1 cellular context compared by ENCODE assay signal in the genomic region with DNA sequence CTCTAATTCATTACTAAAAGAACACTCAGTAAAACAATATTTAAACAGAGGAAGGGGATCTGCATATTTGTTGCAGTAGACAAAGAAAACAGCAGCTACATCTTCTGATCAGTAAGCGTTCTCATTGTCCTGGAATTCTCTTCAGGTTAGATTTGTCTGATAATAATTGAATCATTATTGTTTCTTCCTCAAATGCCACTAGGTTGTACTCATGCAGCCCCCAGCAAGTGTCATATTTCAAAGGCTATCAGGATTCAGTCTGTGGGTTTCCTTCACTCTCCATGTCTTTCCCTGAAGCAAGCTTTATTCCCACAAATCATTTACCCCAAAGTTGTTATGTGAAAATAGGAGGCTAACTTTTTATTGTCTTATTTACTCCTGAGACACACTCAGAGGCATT.
TF ChIP-seq lines count a peak whose summit lies in the region.

No MANE protein-coding gene starts in this region.

TF ChIP-seq in SK-N-SH, 30 proteins besides CTCF, POLR2A, EP300 and RAD21 (continued from another document):
- TF ChIP-seq, protein P1, sequence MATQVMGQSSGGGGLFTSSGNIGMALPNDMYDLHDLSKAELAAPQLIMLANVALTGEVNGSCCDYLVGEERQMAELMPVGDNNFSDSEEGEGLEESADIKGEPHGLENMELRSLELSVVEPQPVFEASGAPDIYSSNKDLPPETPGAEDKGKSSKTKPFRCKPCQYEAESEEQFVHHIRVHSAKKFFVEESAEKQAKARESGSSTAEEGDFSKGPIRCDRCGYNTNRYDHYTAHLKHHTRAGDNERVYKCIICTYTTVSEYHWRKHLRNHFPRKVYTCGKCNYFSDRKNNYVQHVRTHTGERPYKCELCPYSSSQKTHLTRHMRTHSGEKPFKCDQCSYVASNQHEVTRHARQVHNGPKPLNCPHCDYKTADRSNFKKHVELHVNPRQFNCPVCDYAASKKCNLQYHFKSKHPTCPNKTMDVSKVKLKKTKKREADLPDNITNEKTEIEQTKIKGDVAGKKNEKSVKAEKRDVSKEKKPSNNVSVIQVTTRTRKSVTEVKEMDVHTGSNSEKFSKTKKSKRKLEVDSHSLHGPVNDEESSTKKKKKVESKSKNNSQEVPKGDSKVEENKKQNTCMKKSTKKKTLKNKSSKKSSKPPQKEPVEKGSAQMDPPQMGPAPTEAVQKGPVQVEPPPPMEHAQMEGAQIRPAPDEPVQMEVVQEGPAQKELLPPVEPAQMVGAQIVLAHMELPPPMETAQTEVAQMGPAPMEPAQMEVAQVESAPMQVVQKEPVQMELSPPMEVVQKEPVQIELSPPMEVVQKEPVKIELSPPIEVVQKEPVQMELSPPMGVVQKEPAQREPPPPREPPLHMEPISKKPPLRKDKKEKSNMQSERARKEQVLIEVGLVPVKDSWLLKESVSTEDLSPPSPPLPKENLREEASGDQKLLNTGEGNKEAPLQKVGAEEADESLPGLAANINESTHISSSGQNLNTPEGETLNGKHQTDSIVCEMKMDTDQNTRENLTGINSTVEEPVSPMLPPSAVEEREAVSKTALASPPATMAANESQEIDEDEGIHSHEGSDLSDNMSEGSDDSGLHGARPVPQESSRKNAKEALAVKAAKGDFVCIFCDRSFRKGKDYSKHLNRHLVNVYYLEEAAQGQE (IDR thresholded peaks at IDR 0.05; ENCODE audit: low read depth, low read length): no peak
- no peak for TF ChIP-seq RXRA (IDR thresholded peaks at IDR 0.05; ENCODE audit: borderline replicate concordance, low read depth)
- no peak for TF ChIP-seq FOXM1 (IDR thresholded peaks at IDR 0.05; ENCODE audit: low read depth)
- TF ChIP-seq GABPA (IDR thresholded peaks at IDR 0.05; ENCODE audit: low read depth): no peak
- TF ChIP-seq TEAD4 (IDR thresholded peaks at IDR 0.05; ENCODE audit: borderline replicate concordance, insufficient read depth): peak; percentile 57; the same call in 1 of the 2 replicates
- TF ChIP-seq, protein P2, sequence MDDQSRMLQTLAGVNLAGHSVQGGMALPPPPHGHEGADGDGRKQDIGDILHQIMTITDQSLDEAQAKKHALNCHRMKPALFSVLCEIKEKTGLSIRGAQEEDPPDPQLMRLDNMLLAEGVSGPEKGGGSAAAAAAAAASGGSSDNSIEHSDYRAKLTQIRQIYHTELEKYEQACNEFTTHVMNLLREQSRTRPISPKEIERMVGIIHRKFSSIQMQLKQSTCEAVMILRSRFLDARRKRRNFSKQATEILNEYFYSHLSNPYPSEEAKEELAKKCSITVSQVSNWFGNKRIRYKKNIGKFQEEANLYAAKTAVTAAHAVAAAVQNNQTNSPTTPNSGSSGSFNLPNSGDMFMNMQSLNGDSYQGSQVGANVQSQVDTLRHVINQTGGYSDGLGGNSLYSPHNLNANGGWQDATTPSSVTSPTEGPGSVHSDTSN (IDR thresholded peaks at IDR 0.05): 0 out of 2 replicates have a peak, but pooled peaks have one; percentile 4
- peak; percentile 31 for TF ChIP-seq TCF12 (IDR thresholded peaks at IDR 0.05)
- 0 out of 2 replicates have a peak, but pooled peaks have one; percentile 49 for TF ChIP-seq JUND (IDR thresholded peaks at IDR 0.05)
- no peak for TF ChIP-seq FOXJ3 (CRISPR knock-in tag; IDR thresholded peaks at IDR 0.05)
- TF ChIP-seq RCOR1 (IDR thresholded peaks at IDR 0.05; ENCODE audit: low read length): no peak
- TF ChIP-seq EZH2phosphoT487 (IDR thresholded peaks at IDR 0.05; ENCODE audit: borderline replicate concordance, low read depth): no peak
- TF ChIP-seq GATA2 (CRISPR knock-in tag; IDR thresholded peaks at IDR 0.05): no peak
